26 cellular contexts compared by ENCODE assay signal in the genomic region with DNA sequence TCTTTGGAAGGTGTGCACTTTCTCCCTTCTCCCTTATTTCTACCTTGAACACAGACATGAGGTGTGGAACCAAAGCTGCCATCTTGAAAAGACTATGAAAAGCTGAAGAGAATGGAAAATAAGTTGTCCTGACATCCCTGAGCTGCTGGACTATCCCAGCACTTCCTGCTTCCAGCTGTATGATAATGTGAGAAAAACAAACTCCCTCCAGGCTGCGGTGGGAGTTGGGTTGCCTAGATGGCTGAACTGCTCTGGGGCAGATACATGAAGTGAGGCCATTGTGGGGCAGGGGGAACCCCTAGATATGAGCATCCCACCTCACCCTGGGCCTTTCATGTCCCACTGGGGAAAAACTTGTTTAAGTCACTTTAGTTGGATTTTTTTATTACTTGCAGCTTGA.
"Had no signal": no experiment of that assay in that cellular context is flagged by ENCODE, and none has a peak within 500 bp of the region (broad histone marks: within the 10 kb centered on the region; RNA-seq: fewer than 3 reads in every experiment).

No MANE protein-coding gene starts in this region.

- H3K4me3 ChIP-seq: coronary artery, lung, mucosa of descending colon, ovary, psoas muscle, sigmoid colon, stomach, testis, tibial artery had no signal

- H3K27ac ChIP-seq: coronary artery, ovary, psoas muscle, sigmoid colon, stomach, testis, tibial artery had no signal

- H3K27me3 ChIP-seq: ovary, sigmoid colon, testis, tibial artery had no signal

- H3K27ac Mint-ChIP-seq: immature natural killer cell; memory B cell; mesothelial cell of epicardium; naive B cell; natural killer cell treated with Interleukin-12 subunit alpha and Interleukin-12 subunit beta and Interleukin-15 and Interleukin-18, amount 100 ng/mL, for 72 hours; stimulated activated effector memory CD8-positive, alpha-beta T cell treated with anti-CD3 and anti-CD28 coated beads, Interleukin-12 subunit alpha, Interleukin-12 subunit beta, amount 100 ng/mL, for 72 hours; type B pancreatic cell had no signal

- H3K4me1 ChIP-seq: sigmoid colon, stomach, testis, tibial artery had no signal

- H3K4me1 Mint-ChIP-seq: immature natural killer cell; memory B cell; mesothelial cell of epicardium; naive B cell; neural crest cell; stimulated activated effector memory CD8-positive, alpha-beta T cell treated with anti-CD3 and anti-CD28 coated beads, Interleukin-12 subunit alpha, Interleukin-12 subunit beta, amount 100 ng/mL, for 72 hours had no signal

- DNase-seq: dermis blood vessel endothelial cell; effector memory CD4-positive, alpha-beta T cell; erythroblast; hypothalamus; immature natural killer cell; mucosa of descending colon; naive B cell; ovary; posterior cingulate gyrus; psoas muscle; right cardiac atrium; sigmoid colon; stimulated activated CD4-positive, alpha-beta T cell treated with anti-CD3 and anti-CD28 coated beads, Interleukin-2, amount 100 ng/mL, for 24 hours; stimulated activated CD4-positive, alpha-beta T cell treated with anti-CD3 and anti-CD28 coated beads, Interleukin-4, amount 100 ng/mL, for 24 hours; stimulated activated naive CD4-positive, alpha-beta T cell treated with Interleukin-2 at 50 U/mL for 16 hours; stomach; testis; tibial artery had no signal

- H3K4me3 Mint-ChIP-seq: immature natural killer cell; memory B cell; mesothelial cell of epicardium; naive B cell; natural killer cell treated with Interleukin-12 subunit alpha and Interleukin-12 subunit beta and Interleukin-15 and Interleukin-18, amount 100 ng/mL, for 72 hours; neural crest cell; stimulated activated effector memory CD8-positive, alpha-beta T cell treated with anti-CD3 and anti-CD28 coated beads, Interleukin-12 subunit alpha, Interleukin-12 subunit beta, amount 100 ng/mL, for 72 hours; type B pancreatic cell had no signal

- H3K36me3 Mint-ChIP-seq: immature natural killer cell; memory B cell; mesothelial cell of epicardium; naive B cell; natural killer cell treated with Interleukin-12 subunit alpha and Interleukin-12 subunit beta and Interleukin-15 and Interleukin-18, amount 100 ng/mL, for 72 hours; stimulated activated effector memory CD8-positive, alpha-beta T cell treated with anti-CD3 and anti-CD28 coated beads, Interleukin-12 subunit alpha, Interleukin-12 subunit beta, amount 100 ng/mL, for 72 hours; type B pancreatic cell had no signal

- H3K9me3 ChIP-seq: mucosa of descending colon, ovary, psoas muscle, sigmoid colon, stomach, testis, tibial artery had no signal

- H3K9me3 Mint-ChIP-seq: immature natural killer cell; memory B cell; mesothelial cell of epicardium; naive B cell; natural killer cell treated with Interleukin-12 subunit alpha and Interleukin-12 subunit beta and Interleukin-15 and Interleukin-18, amount 100 ng/mL, for 72 hours; neural crest cell; stimulated activated effector memory CD8-positive, alpha-beta T cell treated with anti-CD3 and anti-CD28 coated beads, Interleukin-12 subunit alpha, Interleukin-12 subunit beta, amount 100 ng/mL, for 72 hours; type B pancreatic cell had no signal

- ATAC-seq: mucosa of descending colon; natural killer cell treated with Interleukin-12 subunit alpha and Interleukin-12 subunit beta and Interleukin-15 and Interleukin-18, amount 100 ng/mL, for 72 hours; right cardiac atrium; stimulated activated effector memory CD8-positive, alpha-beta T cell treated with anti-CD3 and anti-CD28 coated beads, Interleukin-12 subunit alpha, Interleukin-12 subunit beta, amount 100 ng/mL, for 72 hours had no signal

- H3K36me3 ChIP-seq: ovary, sigmoid colon, stomach, tibial artery had no signal
